Comparison of ENCODE assay signal across 1 cellular context in the genomic region with DNA sequence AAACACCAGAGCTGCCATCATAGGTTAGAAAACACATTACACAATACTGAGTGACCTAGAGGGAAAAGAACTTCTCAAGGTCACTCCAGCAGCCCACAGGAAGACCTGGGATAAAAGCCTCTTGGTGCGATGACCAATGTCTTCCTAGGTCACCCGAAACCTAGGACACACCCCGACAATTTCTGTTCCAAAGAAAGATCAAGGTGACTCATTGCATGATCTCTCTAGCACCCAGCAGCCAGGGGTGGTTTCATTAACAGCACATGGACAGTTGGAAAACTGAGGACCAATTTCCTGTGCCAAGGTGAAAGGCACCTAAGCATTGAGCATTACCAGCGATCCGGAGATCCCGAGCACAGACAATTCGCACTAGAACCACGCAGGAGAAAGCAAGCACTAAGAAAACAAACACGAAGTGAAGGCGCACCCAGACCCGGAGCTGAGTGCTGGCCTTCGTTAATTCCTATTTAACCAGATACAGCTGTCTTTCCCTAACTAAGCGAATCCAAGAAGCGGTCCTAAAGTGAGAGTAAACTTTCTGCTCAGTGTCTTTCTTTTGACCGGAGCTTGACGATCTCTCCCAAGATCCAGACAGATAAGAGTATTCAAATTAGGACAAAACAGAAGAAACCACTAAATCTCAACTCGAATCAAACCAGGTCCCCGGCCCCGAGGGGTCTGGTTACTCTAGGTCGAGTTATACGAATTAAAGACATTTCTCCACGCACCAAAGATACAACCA.
TF ChIP-seq lines count a peak whose summit lies in the region.

No MANE protein-coding gene starts in this region.

TF ChIP-seq in HepG2, 621 proteins besides CTCF, POLR2A, EP300 and RAD21 (continued from another document and continues in another):
- TF ChIP-seq, protein P1, sequence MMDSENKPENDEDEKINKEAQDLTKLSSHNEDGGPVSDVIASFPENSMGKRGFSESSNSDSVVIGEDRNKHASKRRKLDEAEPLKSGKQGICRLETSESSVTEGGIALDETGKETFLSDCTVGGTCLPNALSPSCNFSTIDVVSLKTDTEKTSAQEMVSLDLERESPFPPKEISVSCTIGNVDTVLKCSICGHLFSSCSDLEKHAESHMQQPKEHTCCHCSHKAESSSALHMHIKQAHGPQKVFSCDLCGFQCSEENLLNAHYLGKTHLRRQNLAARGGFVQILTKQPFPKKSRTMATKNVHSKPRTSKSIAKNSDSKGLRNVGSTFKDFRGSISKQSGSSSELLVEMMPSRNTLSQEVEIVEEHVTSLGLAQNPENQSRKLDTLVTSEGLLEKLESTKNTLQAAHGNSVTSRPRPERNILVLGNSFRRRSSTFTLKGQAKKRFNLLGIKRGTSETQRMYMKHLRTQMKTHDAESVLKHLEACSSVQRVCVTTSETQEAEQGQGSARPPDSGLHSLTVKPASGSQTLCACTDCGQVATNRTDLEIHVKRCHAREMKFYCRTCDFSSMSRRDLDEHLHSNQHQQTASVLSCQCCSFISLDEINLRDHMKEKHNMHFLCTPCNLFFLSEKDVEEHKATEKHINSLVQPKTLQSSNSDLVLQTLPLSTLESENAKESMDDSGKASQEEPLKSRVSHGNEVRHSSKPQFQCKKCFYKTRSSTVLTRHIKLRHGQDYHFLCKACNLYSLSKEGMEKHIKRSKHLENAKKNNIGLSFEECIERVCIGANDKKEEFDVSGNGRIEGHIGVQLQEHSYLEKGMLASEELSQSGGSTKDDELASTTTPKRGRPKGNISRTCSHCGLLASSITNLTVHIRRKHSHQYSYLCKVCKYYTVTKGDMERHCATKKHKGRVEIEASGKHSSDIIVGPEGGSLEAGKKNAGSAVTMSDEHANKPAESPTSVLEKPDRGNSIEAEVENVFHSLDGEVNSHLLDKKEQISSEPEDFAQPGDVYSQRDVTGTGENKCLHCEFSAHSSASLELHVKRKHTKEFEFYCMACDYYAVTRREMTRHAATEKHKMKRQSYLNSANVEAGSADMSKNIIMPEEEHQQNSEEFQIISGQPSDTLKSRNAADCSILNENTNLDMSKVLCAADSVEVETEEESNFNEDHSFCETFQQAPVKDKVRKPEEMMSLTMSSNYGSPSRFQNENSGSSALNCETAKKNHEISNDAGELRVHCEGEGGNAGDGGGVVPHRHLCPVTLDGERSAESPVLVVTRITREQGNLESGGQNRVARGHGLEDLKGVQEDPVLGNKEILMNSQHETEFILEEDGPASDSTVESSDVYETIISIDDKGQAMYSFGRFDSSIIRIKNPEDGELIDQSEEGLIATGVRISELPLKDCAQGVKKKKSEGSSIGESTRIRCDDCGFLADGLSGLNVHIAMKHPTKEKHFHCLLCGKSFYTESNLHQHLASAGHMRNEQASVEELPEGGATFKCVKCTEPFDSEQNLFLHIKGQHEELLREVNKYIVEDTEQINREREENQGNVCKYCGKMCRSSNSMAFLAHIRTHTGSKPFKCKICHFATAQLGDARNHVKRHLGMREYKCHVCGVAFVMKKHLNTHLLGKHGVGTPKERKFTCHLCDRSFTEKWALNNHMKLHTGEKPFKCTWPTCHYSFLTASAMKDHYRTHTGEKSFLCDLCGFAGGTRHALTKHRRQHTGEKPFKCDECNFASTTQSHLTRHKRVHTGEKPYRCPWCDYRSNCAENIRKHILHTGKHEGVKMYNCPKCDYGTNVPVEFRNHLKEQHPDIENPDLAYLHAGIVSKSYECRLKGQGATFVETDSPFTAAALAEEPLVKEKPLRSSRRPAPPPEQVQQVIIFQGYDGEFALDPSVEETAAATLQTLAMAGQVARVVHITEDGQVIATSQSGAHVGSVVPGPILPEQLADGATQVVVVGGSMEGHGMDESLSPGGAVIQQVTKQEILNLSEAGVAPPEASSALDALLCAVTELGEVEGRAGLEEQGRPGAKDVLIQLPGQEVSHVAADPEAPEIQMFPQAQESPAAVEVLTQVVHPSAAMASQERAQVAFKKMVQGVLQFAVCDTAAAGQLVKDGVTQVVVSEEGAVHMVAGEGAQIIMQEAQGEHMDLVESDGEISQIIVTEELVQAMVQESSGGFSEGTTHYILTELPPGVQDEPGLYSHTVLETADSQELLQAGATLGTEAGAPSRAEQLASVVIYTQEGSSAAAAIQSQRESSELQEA (CRISPR knock-in tag; IDR thresholded peaks at IDR 0.05; ENCODE audit: not compliant biosample characterization): no peak
- TF ChIP-seq, protein P2, sequence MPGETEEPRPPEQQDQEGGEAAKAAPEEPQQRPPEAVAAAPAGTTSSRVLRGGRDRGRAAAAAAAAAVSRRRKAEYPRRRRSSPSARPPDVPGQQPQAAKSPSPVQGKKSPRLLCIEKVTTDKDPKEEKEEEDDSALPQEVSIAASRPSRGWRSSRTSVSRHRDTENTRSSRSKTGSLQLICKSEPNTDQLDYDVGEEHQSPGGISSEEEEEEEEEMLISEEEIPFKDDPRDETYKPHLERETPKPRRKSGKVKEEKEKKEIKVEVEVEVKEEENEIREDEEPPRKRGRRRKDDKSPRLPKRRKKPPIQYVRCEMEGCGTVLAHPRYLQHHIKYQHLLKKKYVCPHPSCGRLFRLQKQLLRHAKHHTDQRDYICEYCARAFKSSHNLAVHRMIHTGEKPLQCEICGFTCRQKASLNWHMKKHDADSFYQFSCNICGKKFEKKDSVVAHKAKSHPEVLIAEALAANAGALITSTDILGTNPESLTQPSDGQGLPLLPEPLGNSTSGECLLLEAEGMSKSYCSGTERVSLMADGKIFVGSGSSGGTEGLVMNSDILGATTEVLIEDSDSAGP (CRISPR knock-in tag; IDR thresholded peaks at IDR 0.05; ENCODE audit: borderline replicate concordance): no peak
- TF ChIP-seq GZF1 (CRISPR knock-in tag; IDR thresholded peaks at IDR 0.05): no peak
- no peak for TF ChIP-seq ZNF772 (CRISPR knock-in tag; IDR thresholded peaks at IDR 0.05)
- TF ChIP-seq YY1 (IDR thresholded peaks at IDR 0.05; ENCODE audit: insufficient read depth, insufficient replicate concordance, low read depth, low read length): no peak
- no peak for TF ChIP-seq SAP130 (CRISPR knock-in tag; IDR thresholded peaks at IDR 0.05; ENCODE audit: low read depth)
- TF ChIP-seq ZNF629 (CRISPR knock-in tag; conservative IDR thresholded peaks at IDR 0.05): no peak
- TF ChIP-seq KDM5A (IDR thresholded peaks at IDR 0.05; ENCODE audit: borderline replicate concordance, low read length): no peak
- TF ChIP-seq TEAD2 (CRISPR knock-in tag; IDR thresholded peaks at IDR 0.05): no peak
- TF ChIP-seq, protein P3, sequence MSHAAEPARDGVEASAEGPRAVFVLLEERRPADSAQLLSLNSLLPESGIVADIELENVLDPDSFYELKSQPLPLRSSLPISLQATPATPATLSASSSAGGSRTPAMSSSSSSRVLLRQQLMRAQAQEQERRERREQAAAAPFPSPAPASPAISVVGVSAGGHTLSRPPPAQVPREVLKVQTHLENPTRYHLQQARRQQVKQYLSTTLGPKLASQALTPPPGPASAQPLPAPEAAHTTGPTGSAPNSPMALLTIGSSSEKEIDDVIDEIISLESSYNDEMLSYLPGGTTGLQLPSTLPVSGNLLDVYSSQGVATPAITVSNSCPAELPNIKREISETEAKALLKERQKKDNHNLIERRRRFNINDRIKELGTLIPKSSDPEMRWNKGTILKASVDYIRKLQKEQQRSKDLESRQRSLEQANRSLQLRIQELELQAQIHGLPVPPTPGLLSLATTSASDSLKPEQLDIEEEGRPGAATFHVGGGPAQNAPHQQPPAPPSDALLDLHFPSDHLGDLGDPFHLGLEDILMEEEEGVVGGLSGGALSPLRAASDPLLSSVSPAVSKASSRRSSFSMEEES (CRISPR knock-in tag; IDR thresholded peaks at IDR 0.05): no peak
- TF ChIP-seq, protein P4, sequence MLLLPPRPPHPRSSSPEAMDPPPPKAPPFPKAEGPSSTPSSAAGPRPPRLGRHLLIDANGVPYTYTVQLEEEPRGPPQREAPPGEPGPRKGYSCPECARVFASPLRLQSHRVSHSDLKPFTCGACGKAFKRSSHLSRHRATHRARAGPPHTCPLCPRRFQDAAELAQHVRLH (CRISPR knock-in tag; IDR thresholded peaks at IDR 0.05; ENCODE audit: borderline replicate concordance, low read depth): no peak
- TF ChIP-seq, protein P5, sequence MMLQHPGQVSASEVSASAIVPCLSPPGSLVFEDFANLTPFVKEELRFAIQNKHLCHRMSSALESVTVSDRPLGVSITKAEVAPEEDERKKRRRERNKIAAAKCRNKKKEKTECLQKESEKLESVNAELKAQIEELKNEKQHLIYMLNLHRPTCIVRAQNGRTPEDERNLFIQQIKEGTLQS (CRISPR knock-in tag; IDR thresholded peaks at IDR 0.05): 0 out of 2 replicates have a peak, but pooled peaks have one; percentile 37
- TF ChIP-seq ZNF121 (CRISPR knock-in tag; IDR thresholded peaks at IDR 0.05): no peak
- TF ChIP-seq SIN3B (IDR thresholded peaks at IDR 0.05; ENCODE audit: low read length): no peak
- TF ChIP-seq MED1 (CRISPR knock-in tag; IDR thresholded peaks at IDR 0.05): no peak
- 0 out of 2 replicates have a peak, but pooled peaks have one; percentile 6 for TF ChIP-seq FOXA3 (CRISPR knock-in tag; IDR thresholded peaks at IDR 0.05)
- no peak for TF ChIP-seq ZNF850 (CRISPR knock-in tag; conservative IDR thresholded peaks at IDR 0.05)
- no peak for TF ChIP-seq CENPX (CRISPR knock-in tag; IDR thresholded peaks at IDR 0.05)
- TF ChIP-seq, protein P6, sequence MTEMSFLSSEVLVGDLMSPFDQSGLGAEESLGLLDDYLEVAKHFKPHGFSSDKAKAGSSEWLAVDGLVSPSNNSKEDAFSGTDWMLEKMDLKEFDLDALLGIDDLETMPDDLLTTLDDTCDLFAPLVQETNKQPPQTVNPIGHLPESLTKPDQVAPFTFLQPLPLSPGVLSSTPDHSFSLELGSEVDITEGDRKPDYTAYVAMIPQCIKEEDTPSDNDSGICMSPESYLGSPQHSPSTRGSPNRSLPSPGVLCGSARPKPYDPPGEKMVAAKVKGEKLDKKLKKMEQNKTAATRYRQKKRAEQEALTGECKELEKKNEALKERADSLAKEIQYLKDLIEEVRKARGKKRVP (CRISPR knock-in tag; IDR thresholded peaks at IDR 0.05): peak in 1 of 2 experiments; percentile 31; a peak in 1 of 4 replicates
- TF ChIP-seq, protein P7, sequence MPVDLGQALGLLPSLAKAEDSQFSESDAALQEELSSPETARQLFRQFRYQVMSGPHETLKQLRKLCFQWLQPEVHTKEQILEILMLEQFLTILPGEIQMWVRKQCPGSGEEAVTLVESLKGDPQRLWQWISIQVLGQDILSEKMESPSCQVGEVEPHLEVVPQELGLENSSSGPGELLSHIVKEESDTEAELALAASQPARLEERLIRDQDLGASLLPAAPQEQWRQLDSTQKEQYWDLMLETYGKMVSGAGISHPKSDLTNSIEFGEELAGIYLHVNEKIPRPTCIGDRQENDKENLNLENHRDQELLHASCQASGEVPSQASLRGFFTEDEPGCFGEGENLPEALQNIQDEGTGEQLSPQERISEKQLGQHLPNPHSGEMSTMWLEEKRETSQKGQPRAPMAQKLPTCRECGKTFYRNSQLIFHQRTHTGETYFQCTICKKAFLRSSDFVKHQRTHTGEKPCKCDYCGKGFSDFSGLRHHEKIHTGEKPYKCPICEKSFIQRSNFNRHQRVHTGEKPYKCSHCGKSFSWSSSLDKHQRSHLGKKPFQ (CRISPR knock-in tag; IDR thresholded peaks at IDR 0.05; ENCODE audit: insufficient replicate concordance): no peak
- TF ChIP-seq, protein P8, sequence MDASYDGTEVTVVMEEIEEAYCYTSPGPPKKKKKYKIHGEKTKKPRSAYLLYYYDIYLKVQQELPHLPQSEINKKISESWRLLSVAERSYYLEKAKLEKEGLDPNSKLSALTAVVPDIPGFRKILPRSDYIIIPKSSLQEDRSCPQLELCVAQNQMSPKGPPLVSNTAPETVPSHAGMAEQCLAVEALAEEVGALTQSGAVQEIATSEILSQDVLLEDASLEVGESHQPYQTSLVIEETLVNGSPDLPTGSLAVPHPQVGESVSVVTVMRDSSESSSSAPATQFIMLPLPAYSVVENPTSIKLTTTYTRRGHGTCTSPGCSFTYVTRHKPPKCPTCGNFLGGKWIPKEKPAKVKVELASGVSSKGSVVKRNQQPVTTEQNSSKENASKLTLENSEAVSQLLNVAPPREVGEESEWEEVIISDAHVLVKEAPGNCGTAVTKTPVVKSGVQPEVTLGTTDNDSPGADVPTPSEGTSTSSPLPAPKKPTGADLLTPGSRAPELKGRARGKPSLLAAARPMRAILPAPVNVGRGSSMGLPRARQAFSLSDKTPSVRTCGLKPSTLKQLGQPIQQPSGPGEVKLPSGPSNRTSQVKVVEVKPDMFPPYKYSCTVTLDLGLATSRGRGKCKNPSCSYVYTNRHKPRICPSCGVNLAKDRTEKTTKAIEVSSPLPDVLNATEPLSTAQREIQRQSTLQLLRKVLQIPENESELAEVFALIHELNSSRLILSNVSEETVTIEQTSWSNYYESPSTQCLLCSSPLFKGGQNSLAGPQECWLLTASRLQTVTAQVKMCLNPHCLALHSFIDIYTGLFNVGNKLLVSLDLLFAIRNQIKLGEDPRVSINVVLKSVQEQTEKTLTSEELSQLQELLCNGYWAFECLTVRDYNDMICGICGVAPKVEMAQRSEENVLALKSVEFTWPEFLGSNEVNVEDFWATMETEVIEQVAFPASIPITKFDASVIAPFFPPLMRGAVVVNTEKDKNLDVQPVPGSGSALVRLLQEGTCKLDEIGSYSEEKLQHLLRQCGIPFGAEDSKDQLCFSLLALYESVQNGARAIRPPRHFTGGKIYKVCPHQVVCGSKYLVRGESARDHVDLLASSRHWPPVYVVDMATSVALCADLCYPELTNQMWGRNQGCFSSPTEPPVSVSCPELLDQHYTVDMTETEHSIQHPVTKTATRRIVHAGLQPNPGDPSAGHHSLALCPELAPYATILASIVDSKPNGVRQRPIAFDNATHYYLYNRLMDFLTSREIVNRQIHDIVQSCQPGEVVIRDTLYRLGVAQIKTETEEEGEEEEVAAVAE (CRISPR knock-in tag; IDR thresholded peaks at IDR 0.05; ENCODE audit: borderline replicate concordance): no peak
- no peak for TF ChIP-seq KLF6 (CRISPR knock-in tag; IDR thresholded peaks at IDR 0.05)
- no peak for TF ChIP-seq PITX1 (CRISPR knock-in tag; IDR thresholded peaks at IDR 0.05)
- TF ChIP-seq, protein P9, sequence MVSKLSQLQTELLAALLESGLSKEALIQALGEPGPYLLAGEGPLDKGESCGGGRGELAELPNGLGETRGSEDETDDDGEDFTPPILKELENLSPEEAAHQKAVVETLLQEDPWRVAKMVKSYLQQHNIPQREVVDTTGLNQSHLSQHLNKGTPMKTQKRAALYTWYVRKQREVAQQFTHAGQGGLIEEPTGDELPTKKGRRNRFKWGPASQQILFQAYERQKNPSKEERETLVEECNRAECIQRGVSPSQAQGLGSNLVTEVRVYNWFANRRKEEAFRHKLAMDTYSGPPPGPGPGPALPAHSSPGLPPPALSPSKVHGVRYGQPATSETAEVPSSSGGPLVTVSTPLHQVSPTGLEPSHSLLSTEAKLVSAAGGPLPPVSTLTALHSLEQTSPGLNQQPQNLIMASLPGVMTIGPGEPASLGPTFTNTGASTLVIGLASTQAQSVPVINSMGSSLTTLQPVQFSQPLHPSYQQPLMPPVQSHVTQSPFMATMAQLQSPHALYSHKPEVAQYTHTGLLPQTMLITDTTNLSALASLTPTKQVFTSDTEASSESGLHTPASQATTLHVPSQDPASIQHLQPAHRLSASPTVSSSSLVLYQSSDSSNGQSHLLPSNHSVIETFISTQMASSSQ (IDR thresholded peaks at IDR 0.05; ENCODE audit: low read depth): no peak
- TF ChIP-seq, protein P9 (CRISPR knock-in tag; IDR thresholded peaks at IDR 0.05; ENCODE audit: borderline replicate concordance): no peak
- TF ChIP-seq CEBPG (CRISPR knock-in tag; IDR thresholded peaks at IDR 0.05): peak; percentile 60
- no peak for TF ChIP-seq PLRG1 (conservative IDR thresholded peaks at IDR 0.05)
